In the genomic region with DNA sequence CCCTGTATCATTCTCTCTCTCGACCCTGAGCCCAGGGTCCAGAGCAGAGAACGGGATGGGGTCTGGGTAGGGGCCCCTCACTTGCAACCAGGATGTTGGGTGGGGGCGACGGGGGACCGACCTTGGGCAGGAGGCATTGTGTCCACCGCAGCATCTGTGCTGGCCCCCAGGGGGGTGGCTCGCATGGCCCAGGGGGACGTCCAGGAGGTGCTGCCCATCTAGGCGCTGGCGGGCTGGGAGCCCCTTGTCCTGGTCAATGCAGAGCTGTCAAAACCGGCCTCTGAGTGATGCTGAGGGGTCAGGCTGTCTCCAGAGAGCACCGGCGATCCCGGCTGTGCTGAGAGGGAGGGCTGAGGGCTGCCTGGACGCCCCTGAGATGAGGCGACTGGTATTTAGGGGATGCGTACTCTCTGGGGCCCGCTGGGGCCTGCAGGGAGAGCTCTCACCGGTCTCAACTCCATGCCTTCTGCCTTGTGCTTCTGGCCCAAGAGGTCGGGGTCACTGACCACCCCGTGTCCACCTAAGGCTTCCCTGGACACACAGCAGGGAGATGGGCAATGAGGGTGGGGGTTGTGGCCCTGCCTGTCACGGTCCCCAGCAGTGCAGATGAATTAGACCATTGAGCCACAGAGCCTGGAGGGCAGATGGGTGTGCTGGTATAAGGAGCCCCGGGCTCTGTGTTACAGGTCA, we compare ENCODE assay signal across 8 cellular contexts. TPM values are rescaled to one million over a fixed set of nuclear protein-coding genes. Genes with fewer than 3 reads are reported as not detected.
DNase-seq lines count a peak whose midpoint lies in the region; ATAC-seq and TF ChIP-seq lines count a peak whose summit lies in the region.

No MANE protein-coding gene starts in this region.

- no peaks in the 10 kb centered on the region for H3K27me3 ChIP-seq in skeletal muscle tissue (ENCODE audit: control insufficient read depth in 3 of 3, insufficient read depth in 3 of 3, low read length in 3 of 3)

- H3K4me3 ChIP-seq in skeletal muscle tissue (ENCODE audit: low read length in 3 of 3): peak overlapping the region in 1 of 3 donors; percentile 7

- DNase-seq in left cardiac atrium (no peak), NCI-H748 (lab: John Stamatoyannopoulos, UW; ENCODE audit: unreplicated experiment) (no peak), DMS153 treated with DMSO at 0.1 percent for 48 hours (lab: John Stamatoyannopoulos, UW; ENCODE audit: unreplicated experiment) (no peak), HK-2 (ENCODE audit: unreplicated experiment) (no peak)

- peak; percentile 51 for ATAC-seq in SK-N-SH treated with all-trans-retinoic acid at 6 μM for 48 hours
- peak; percentile 5 to 14 for ATAC-seq in left cardiac atrium
- ATAC-seq in GM18868 (IDR thresholded peaks at IDR 0.05; ENCODE audit: unreplicated experiment): no peak

- peaks cover 50 to 61% (median 54%) of the 10 kb centered on the region in 3 donors for H3K4me1 ChIP-seq in skeletal muscle tissue (ENCODE audit: control insufficient read depth in 3 of 3, insufficient read depth in 3 of 3, low read length in 3 of 3)

- peaks cover 31 to 39% (median 36%) of the 10 kb centered on the region in 3 donors for H3K36me3 ChIP-seq in skeletal muscle tissue (ENCODE audit: control insufficient read depth in 3 of 3, insufficient read depth in 3 of 3, low read length in 3 of 3)

- peak overlapping the region; percentile 33 to 55 (median 40) for H3K9ac ChIP-seq in skeletal muscle tissue (ENCODE audit: low read depth in 1 of 3, low read length in 3 of 3)

- H3K9me3 ChIP-seq in skeletal muscle tissue (ENCODE audit: control insufficient read depth in 3 of 3, low read length in 3 of 3): no peaks in the 10 kb centered on the region

- intact Hi-C loops in left cardiac atrium (cut with DNase I): no loop called here

- peak overlapping the region; percentile 87 for H3K27ac ChIP-seq in skeletal muscle tissue (ENCODE audit: low read depth, low read length)

- peak; percentile 23 for TF ChIP-seq POLR2A in GM19099 (IDR thresholded peaks at IDR 0.05; ENCODE audit: extremely low read depth, insufficient read length, low read depth)

TF ChIP-seq in SK-N-SH treated with all-trans-retinoic acid at 6 μM for 48 hours, 23 proteins besides CTCF, POLR2A, EP300 and RAD21:
- TF ChIP-seq GLIS3 (CRISPR knock-in tag; IDR thresholded peaks at IDR 0.05): no peak
- no peak for TF ChIP-seq CSDC2 (CRISPR knock-in tag; IDR thresholded peaks at IDR 0.05)
- TF ChIP-seq SNAI2 (CRISPR knock-in tag; IDR thresholded peaks at IDR 0.05): no peak
- no peak for TF ChIP-seq PPARA (CRISPR knock-in tag; IDR thresholded peaks at IDR 0.05; ENCODE audit: borderline replicate concordance)
- no peak for TF ChIP-seq ZNF70 (CRISPR knock-in tag; IDR thresholded peaks at IDR 0.05)
- no peak for TF ChIP-seq TCF4 (CRISPR knock-in tag; IDR thresholded peaks at IDR 0.05; ENCODE audit: borderline replicate concordance)

RNA-seq across cellular contexts. Expression of a gene that starts 8.5 kb away (rescaled TPM):
- total RNA-seq in left cardiac atrium (100 to 1,000 TPM; 738 to 776 TPM), skeletal muscle tissue (4,630 TPM)

RNA-seq across cellular contexts. Expression of a gene that starts 13.6 kb away (rescaled TPM):
- total RNA-seq in left cardiac atrium (10 to 100 TPM in 1 of 2 donors, 1 to 10 TPM in 1; 8.5 to 10.5 TPM), skeletal muscle tissue (4.2 TPM)

RNA-seq across cellular contexts. Expression of a gene that starts 18.1 kb away (rescaled TPM):
- 10 to 100 TPM; 17.4 to 20.5 TPM for total RNA-seq in left cardiac atrium
- 29.7 TPM for total RNA-seq in skeletal muscle tissue

RNA-seq across cellular contexts. Expression of a gene that starts 19.8 kb away (rescaled TPM):
- total RNA-seq in left cardiac atrium (10 to 100 TPM; 21.6 to 21.7 TPM), skeletal muscle tissue (8.9 TPM)

RNA-seq across cellular contexts. Expression of a gene that starts 33.4 kb away (rescaled TPM):
- total RNA-seq in left cardiac atrium (1 to 10 TPM; 6.0 to 6.5 TPM), skeletal muscle tissue (under 0.01 TPM)
